ENCODE assay signal across 9 cellular contexts in genomic region chr1:19390166-19390850, GRCh38.
A peak's percentile ranks its signal among the peaks of the same experiment; 100 is the strongest.
DNase-seq lines count a peak whose midpoint lies in the region; ATAC-seq and TF ChIP-seq lines count a peak whose summit lies in the region.
"Had no signal": no experiment of that assay in that cellular context is flagged by ENCODE, and none has a peak within 500 bp of the region (broad histone marks: within the 10 kb centered on the region; RNA-seq: fewer than 3 reads in every experiment).

No MANE protein-coding gene starts in this region.

- H3K9me3 Mint-ChIP-seq in activated T-cell treated with anti-CD3 and anti-CD28 coated beads, Interleukin-2, amount 50 U/mL, for 4 hours: no peaks in the 10 kb centered on the region
- H3K9me3 Mint-ChIP-seq in activated naive CD8-positive, alpha-beta T cell treated with anti-CD3 and anti-CD28 coated beads, Interleukin-2, amount 50 U/mL, for 24 hours: no peaks in the 10 kb centered on the region
- H3K9me3 Mint-ChIP-seq in memory B cell: no peaks in the 10 kb centered on the region

- H3K4me1 ChIP-seq in transverse colon (peaks cover 51 to 76% (median 54%) of the 10 kb centered on the region in 4 donors), body of pancreas (peaks cover 19% of the 10 kb centered on the region)

- peak overlapping the region; percentile 86 for H3K27ac Mint-ChIP-seq in activated naive CD8-positive, alpha-beta T cell treated with anti-CD3 and anti-CD28 coated beads, Interleukin-2, amount 50 U/mL, for 24 hours
- peak overlapping the region; percentile 92 for H3K27ac Mint-ChIP-seq in memory B cell

- peaks cover 80% of the 10 kb centered on the region for H3K4me1 Mint-ChIP-seq in activated T-cell treated with anti-CD3 and anti-CD28 coated beads, Interleukin-2, amount 50 U/mL, for 4 hours (ENCODE audit: low read depth)
- peaks cover 77% of the 10 kb centered on the region for H3K4me1 Mint-ChIP-seq in activated naive CD8-positive, alpha-beta T cell treated with anti-CD3 and anti-CD28 coated beads, Interleukin-2, amount 50 U/mL, for 24 hours
- peaks cover 51% of the 10 kb centered on the region for H3K4me1 Mint-ChIP-seq in memory B cell

- TF ChIP-seq CTCF in transverse colon (IDR thresholded peaks at IDR 0.05) (no peak), body of pancreas (IDR thresholded peaks at IDR 0.05) (no peak)

- TF ChIP-seq EP300 in transverse colon (IDR thresholded peaks at IDR 0.05; ENCODE audit: low read depth): no peak

- 30 to 75% methylated on average over 2 to 19 of the region's 19 CpGs for WGBS in transverse colon (ENCODE audit: low coverage in 1 of 2), 2 donors
- 74 to 86% methylated on average over 19 of the region's 19 CpGs for WGBS in body of pancreas, 2 donors

- in situ Hi-C loops in transverse colon (cut with MboI; ENCODE audit: low pct_ligation_motif_present in 1 of 4, low pct_unique_long_range_greater_than_20kb in 1 of 4, low sequenced_read_pairs in 3 of 4): loop anchor here in 2 of 4 donors (10.0 kb wide), 2 partner anchors 94 to 194 kb away; partner anchors contain the start of gene CAPZB (in 2 of the 2)

- ATAC-seq in activated T-cell treated with anti-CD3 and anti-CD28 coated beads, Interleukin-2, amount 50 U/mL, for 4 hours: no peak
- ATAC-seq in activated naive CD8-positive, alpha-beta T cell treated with anti-CD3 and anti-CD28 coated beads, Interleukin-2, amount 50 U/mL, for 24 hours: no peak
- ATAC-seq in memory B cell (ENCODE audit: low read depth) (no peak), body of pancreas (no peak)

- intact Hi-C loops in transverse colon (cut with DNase I; ENCODE audit: low total_unique reads) (loop anchor here (2.0 kb wide), 1 partner anchor 262 kb away; no protein-coding TSS in a partner anchor), body of pancreas (cut with DNase I) (loop anchor here (5.0 to 10.0 kb wide), 2 partner anchors 194 to 262 kb away; no protein-coding TSS in a partner anchor)

- peak overlapping the region; percentile 69 to 85 (median 77) for H3K27ac ChIP-seq in transverse colon
- peak overlapping the region in 2 of 4 donors; percentile 38 to 59 for H3K27ac ChIP-seq in body of pancreas

- TF ChIP-seq POLR2A in transverse colon (IDR thresholded peaks at IDR 0.05) (no peak), body of pancreas (IDR thresholded peaks at IDR 0.05) (no peak)

- H3K9me3 ChIP-seq in transverse colon: no peaks in the 10 kb centered on the region
- H3K9me3 ChIP-seq in body of pancreas: no peaks in the 10 kb centered on the region
- H3K9me3 ChIP-seq: MG63 had no signal

- peaks cover 4% of the 10 kb centered on the region for H3K36me3 Mint-ChIP-seq in activated T-cell treated with anti-CD3 and anti-CD28 coated beads, Interleukin-2, amount 50 U/mL, for 4 hours (ENCODE audit: insufficient read depth)
- H3K36me3 Mint-ChIP-seq in activated naive CD8-positive, alpha-beta T cell treated with anti-CD3 and anti-CD28 coated beads, Interleukin-2, amount 50 U/mL, for 24 hours (ENCODE audit: low read depth): peaks cover 7% of the 10 kb centered on the region
- no peaks in the 10 kb centered on the region for H3K36me3 Mint-ChIP-seq in memory B cell

- no peaks in the 10 kb centered on the region for H3K27me3 Mint-ChIP-seq in activated T-cell treated with anti-CD3 and anti-CD28 coated beads, Interleukin-2, amount 50 U/mL, for 4 hours (ENCODE audit: low read depth)
- H3K27me3 Mint-ChIP-seq in activated naive CD8-positive, alpha-beta T cell treated with anti-CD3 and anti-CD28 coated beads, Interleukin-2, amount 50 U/mL, for 24 hours: no peaks in the 10 kb centered on the region
- H3K27me3 Mint-ChIP-seq in memory B cell: no peaks in the 10 kb centered on the region

- H3K36me3 ChIP-seq in transverse colon (no peaks in the 10 kb centered on the region), body of pancreas (replicated peaks in 1 of 2; ENCODE audit: insufficient read depth in 1 of 2, low read depth in 2 of 2) (no peaks in the 10 kb centered on the region)

- no peak overlapping the region for H3K4me3 ChIP-seq in transverse colon
- H3K4me3 ChIP-seq in body of pancreas: no peak overlapping the region
- H3K4me3 ChIP-seq: MG63 had no signal

- H3K4me3 Mint-ChIP-seq in activated T-cell treated with anti-CD3 and anti-CD28 coated beads, Interleukin-2, amount 50 U/mL, for 4 hours: peak overlapping the region; percentile 80
- peak overlapping the region; percentile 70 for H3K4me3 Mint-ChIP-seq in activated naive CD8-positive, alpha-beta T cell treated with anti-CD3 and anti-CD28 coated beads, Interleukin-2, amount 50 U/mL, for 24 hours
- peak overlapping the region; percentile 81 for H3K4me3 Mint-ChIP-seq in memory B cell

- no peak for DNase-seq in activated T-cell treated with anti-CD3 and anti-CD28 coated beads, Interleukin-2, amount 50 U/mL, for 4 hours
- DNase-seq in activated T-cell treated with anti-CD3 and anti-CD28 coated beads for 4 hours (no peak), memory B cell (ENCODE audit: low spot score in 2 of 2) (no peak), transverse colon (no peak), kidney glomerular epithelial cell (lab: John Stamatoyannopoulos, UW) (no peak), nucleus accumbens (lab: John Stamatoyannopoulos, UW) (no peak), body of pancreas (no peak)
- DNase-seq in activated naive CD8-positive, alpha-beta T cell treated with anti-CD3 and anti-CD28 coated beads, Interleukin-2, amount 50 U/mL, for 24 hours: no peak
- DNase-seq: MG63 had no signal

- H3K27me3 ChIP-seq in transverse colon: no peaks in the 10 kb centered on the region
- H3K27me3 ChIP-seq in body of pancreas: no peaks in the 10 kb centered on the region
- H3K27me3 ChIP-seq: MG63 had no signal
